Comparison of ENCODE assay signal across 1 cellular context in the genomic region with DNA sequence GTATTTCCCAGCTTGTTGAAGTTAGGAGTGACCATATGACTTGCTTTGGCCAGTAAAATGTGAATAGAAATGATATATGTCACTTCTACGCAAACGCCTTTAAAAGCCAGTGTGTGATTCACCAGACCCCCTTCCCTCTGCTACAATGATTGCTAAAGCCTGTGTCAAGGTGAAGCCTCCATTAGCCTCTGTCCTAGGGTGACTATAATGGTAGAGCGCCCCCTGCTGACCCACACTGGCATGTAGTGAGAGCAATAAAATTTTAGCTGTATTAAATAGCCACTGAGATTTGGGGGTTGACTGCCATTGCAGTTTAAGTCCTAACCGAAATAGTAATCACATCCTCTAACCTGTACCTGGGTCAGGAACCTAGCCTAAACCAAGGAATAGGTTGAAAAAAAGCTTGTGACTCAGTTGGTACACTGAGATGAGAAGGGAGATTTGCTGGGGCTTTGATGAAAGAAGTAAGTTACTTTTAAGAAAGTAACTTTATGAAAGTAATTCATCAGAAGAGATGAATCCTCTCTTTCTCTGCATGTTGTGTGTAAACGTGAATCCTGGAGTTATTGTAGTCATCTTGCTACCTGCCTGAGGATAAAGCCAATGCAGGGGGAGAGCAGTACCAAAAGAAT.
TF ChIP-seq lines count a peak whose summit lies in the region.

No MANE protein-coding gene starts in this region.

TF ChIP-seq in GM12878, 131 proteins besides CTCF, POLR2A, EP300 and RAD21 (continued from another document):
- TF ChIP-seq CREB1 (IDR thresholded peaks at IDR 0.05; ENCODE audit: low read depth) (no peak), FOXM1 (IDR thresholded peaks at IDR 0.05; ENCODE audit: low read depth, low read length) (0 out of 2 replicates have a peak, but pooled peaks have one; percentile 44), BCL11A (IDR thresholded peaks at IDR 0.05; ENCODE audit: low read depth, low read length) (no peak), TCF7 (IDR thresholded peaks at IDR 0.05; ENCODE audit: borderline replicate concordance) (no peak), LARP7 (IDR thresholded peaks at IDR 0.05) (no peak), SIX5 (IDR thresholded peaks at IDR 0.05; ENCODE audit: low read depth, low read length, severe bottlenecking) (peak; percentile 8), RB1 (IDR thresholded peaks at IDR 0.05; ENCODE audit: borderline replicate concordance) (no peak)
- TF ChIP-seq, protein P1, sequence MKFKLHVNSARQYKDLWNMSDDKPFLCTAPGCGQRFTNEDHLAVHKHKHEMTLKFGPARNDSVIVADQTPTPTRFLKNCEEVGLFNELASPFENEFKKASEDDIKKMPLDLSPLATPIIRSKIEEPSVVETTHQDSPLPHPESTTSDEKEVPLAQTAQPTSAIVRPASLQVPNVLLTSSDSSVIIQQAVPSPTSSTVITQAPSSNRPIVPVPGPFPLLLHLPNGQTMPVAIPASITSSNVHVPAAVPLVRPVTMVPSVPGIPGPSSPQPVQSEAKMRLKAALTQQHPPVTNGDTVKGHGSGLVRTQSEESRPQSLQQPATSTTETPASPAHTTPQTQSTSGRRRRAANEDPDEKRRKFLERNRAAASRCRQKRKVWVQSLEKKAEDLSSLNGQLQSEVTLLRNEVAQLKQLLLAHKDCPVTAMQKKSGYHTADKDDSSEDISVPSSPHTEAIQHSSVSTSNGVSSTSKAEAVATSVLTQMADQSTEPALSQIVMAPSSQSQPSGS (IDR thresholded peaks at IDR 0.05; ENCODE audit: low read length) = no peak
- TF ChIP-seq, protein P2, sequence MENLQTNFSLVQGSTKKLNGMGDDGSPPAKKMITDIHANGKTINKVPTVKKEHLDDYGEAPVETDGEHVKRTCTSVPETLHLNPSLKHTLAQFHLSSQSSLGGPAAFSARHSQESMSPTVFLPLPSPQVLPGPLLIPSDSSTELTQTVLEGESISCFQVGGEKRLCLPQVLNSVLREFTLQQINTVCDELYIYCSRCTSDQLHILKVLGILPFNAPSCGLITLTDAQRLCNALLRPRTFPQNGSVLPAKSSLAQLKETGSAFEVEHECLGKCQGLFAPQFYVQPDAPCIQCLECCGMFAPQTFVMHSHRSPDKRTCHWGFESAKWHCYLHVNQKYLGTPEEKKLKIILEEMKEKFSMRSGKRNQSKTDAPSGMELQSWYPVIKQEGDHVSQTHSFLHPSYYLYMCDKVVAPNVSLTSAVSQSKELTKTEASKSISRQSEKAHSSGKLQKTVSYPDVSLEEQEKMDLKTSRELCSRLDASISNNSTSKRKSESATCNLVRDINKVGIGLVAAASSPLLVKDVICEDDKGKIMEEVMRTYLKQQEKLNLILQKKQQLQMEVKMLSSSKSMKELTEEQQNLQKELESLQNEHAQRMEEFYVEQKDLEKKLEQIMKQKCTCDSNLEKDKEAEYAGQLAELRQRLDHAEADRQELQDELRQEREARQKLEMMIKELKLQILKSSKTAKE (IDR thresholded peaks at IDR 0.05; ENCODE audit: low read depth, poor library complexity, severe bottlenecking) = peak; percentile 33
